ENCODE assay signal across 7 cellular contexts in the genomic region with DNA sequence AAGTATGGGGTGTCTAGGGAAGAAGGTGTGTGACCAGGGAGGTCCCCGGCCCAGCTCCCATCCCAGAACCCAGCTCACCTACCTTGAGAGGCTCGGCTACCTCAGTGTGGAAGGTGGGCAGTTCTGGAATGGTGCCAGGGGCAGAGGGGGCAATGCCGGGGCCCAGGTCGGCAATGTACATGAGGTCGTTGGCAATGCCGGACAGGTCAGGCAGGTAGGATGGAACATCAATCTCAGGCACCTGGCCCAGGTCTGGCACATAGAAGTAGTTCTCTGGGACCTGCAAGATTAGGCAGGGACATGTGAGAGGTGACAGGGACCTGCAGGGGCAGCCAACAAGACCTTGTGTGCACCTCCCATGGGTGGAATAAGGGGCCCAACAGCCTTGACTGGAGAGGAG.
DNase-seq lines count a peak whose midpoint lies in the region; ATAC-seq, FAIRE-seq and TF ChIP-seq lines count a peak whose summit lies in the region.
"Not testable (repeated sequence)": the region's sequence is repeated elsewhere in the genome, so short reads cannot be mapped to it uniquely, and the experiment has no call there.

No MANE protein-coding gene starts in this region.

- not testable (repeated sequence) for H3K4me1 ChIP-seq in heart left ventricle; lower lobe of right lung; pancreas; aorta (ENCODE audit: control insufficient read depth in 1 of 2, insufficient read depth in 2 of 2, low read length in 2 of 2)

- H3K4me1 Mint-ChIP-seq in activated CD8-positive, alpha-beta T cell treated with anti-CD3 and anti-CD28 coated beads for 36 hours (ENCODE audit: low read depth); activated naive CD8-positive, alpha-beta T cell treated with anti-CD3 and anti-CD28 coated beads, Interleukin-2, amount 10 ng/mL, durations not matched to agents 7 days and 5 days; type B pancreatic cell (ENCODE audit: unreplicated experiment): not testable (repeated sequence)

- not testable (repeated sequence) for TF ChIP-seq POLR2A in heart left ventricle (IDR thresholded peaks at IDR 0.05)

- H3K27ac Mint-ChIP-seq in activated CD8-positive, alpha-beta T cell treated with anti-CD3 and anti-CD28 coated beads for 36 hours; activated naive CD8-positive, alpha-beta T cell treated with anti-CD3 and anti-CD28 coated beads, Interleukin-2, amount 10 ng/mL, durations not matched to agents 7 days and 5 days; type B pancreatic cell: not testable (repeated sequence)

- DNase-seq in activated CD8-positive, alpha-beta T cell treated with anti-CD3 and anti-CD28 coated beads for 36 hours: peak; percentile 0
- peak; percentile 11 for DNase-seq in activated naive CD8-positive, alpha-beta T cell treated with anti-CD3 and anti-CD28 coated beads, Interleukin-2, amount 10 ng/mL, durations not matched to agents 7 days and 5 days
- peak in 3 of 5 donors; percentile 2 to 10 (median 5) for DNase-seq in heart left ventricle
- DNase-seq in lower lobe of right lung: peak; percentile 6
- peak in 4 of 6 donors; percentile 6 to 46 (median 14) for DNase-seq in pancreas
- DNase-seq in type B pancreatic cell (ENCODE audit: extremely low spot score, unreplicated experiment): peak; percentile 8
- peak; percentile 21 to 56 for DNase-seq in aorta

- not testable (repeated sequence) for H3K9me3 ChIP-seq in heart left ventricle; lower lobe of right lung; pancreas; aorta (ENCODE audit: control insufficient read depth, low read length)

- WGBS in heart left ventricle, 4 donors: 59 to 72% (median 71%) methylated on average over 2 to 4 of the region's 6 CpGs
- WGBS in pancreas, 2 donors: 61 to 81% methylated on average over 4 of the region's 6 CpGs
- 66 to 70% methylated on average over 3 to 4 of the region's 6 CpGs for WGBS in aorta, 2 donors

- not testable (repeated sequence) for H3K27me3 Mint-ChIP-seq in activated CD8-positive, alpha-beta T cell treated with anti-CD3 and anti-CD28 coated beads for 36 hours; activated naive CD8-positive, alpha-beta T cell treated with anti-CD3 and anti-CD28 coated beads, Interleukin-2, amount 10 ng/mL, durations not matched to agents 7 days and 5 days; type B pancreatic cell

- CTCF ChIA-PET in activated CD8-positive, alpha-beta T cell treated with anti-CD3 and anti-CD28 coated beads for 36 hours (lab: Charles Lee): not testable (repeated sequence)

- not testable (repeated sequence) for H3K9me3 Mint-ChIP-seq in activated CD8-positive, alpha-beta T cell treated with anti-CD3 and anti-CD28 coated beads for 36 hours; activated naive CD8-positive, alpha-beta T cell treated with anti-CD3 and anti-CD28 coated beads, Interleukin-2, amount 10 ng/mL, durations not matched to agents 7 days and 5 days; type B pancreatic cell

- H3K4me3 Mint-ChIP-seq in activated CD8-positive, alpha-beta T cell treated with anti-CD3 and anti-CD28 coated beads for 36 hours; activated naive CD8-positive, alpha-beta T cell treated with anti-CD3 and anti-CD28 coated beads, Interleukin-2, amount 10 ng/mL, durations not matched to agents 7 days and 5 days; type B pancreatic cell: not testable (repeated sequence)

- POLR2A ChIA-PET in activated CD8-positive, alpha-beta T cell treated with anti-CD3 and anti-CD28 coated beads for 36 hours (lab: Charles Lee); activated naive CD8-positive, alpha-beta T cell treated with anti-CD3 and anti-CD28 coated beads, Interleukin-2, amount 10 ng/mL, durations not matched to agents 7 days and 5 days (lab: Charles Lee): not testable (repeated sequence)

- H3K4me3 ChIP-seq in heart left ventricle; lower lobe of right lung; pancreas; aorta (ENCODE audit: low read length in 2 of 2): not testable (repeated sequence)

- H3K27me3 ChIP-seq in heart left ventricle; lower lobe of right lung (ENCODE audit: low read depth); pancreas; aorta (ENCODE audit: control insufficient read depth in 1 of 2, insufficient read depth in 2 of 2, low read length in 1 of 2): not testable (repeated sequence)

- TF ChIP-seq CTCF in activated CD8-positive, alpha-beta T cell treated with anti-CD3 and anti-CD28 coated beads for 36 hours (IDR thresholded peaks at IDR 0.05); heart left ventricle (IDR thresholded peaks at IDR 0.05); lower lobe of right lung (IDR thresholded peaks at IDR 0.05); pancreas (IDR thresholded peaks at IDR 0.05); type B pancreatic cell (conservative IDR thresholded peaks at IDR 0.05): not testable (repeated sequence)

- H3K27ac ChIP-seq in heart left ventricle; lower lobe of right lung; pancreas; aorta (ENCODE audit: low read depth in 1 of 2, low read length in 2 of 2): not testable (repeated sequence)

- peaks cover 0 to 10% (median 5%) of the 10 kb centered on the region in 9 donors for H3K36me3 ChIP-seq in heart left ventricle
- H3K36me3 ChIP-seq in lower lobe of right lung: peaks cover 12% of the 10 kb centered on the region
- not testable (repeated sequence) for H3K36me3 ChIP-seq in pancreas; aorta (ENCODE audit: control insufficient read depth in 1 of 2, insufficient read depth in 2 of 2, low read length in 1 of 2)

- not testable (repeated sequence) for FAIRE-seq in pancreas (lab: Jason Lieb, UNC)

- not testable (repeated sequence) for H3K36me3 Mint-ChIP-seq in activated CD8-positive, alpha-beta T cell treated with anti-CD3 and anti-CD28 coated beads for 36 hours (ENCODE audit: low read depth); activated naive CD8-positive, alpha-beta T cell treated with anti-CD3 and anti-CD28 coated beads, Interleukin-2, amount 10 ng/mL, durations not matched to agents 7 days and 5 days; type B pancreatic cell

- ATAC-seq in activated CD8-positive, alpha-beta T cell treated with anti-CD3 and anti-CD28 coated beads for 36 hours; activated naive CD8-positive, alpha-beta T cell treated with anti-CD3 and anti-CD28 coated beads, Interleukin-2, amount 10 ng/mL, durations not matched to agents 7 days and 5 days (ENCODE audit: low read depth); heart left ventricle; lower lobe of right lung; pancreas; aorta (ENCODE audit: low FRiP score): not testable (repeated sequence)

- intact Hi-C loops in activated CD8-positive, alpha-beta T cell treated with anti-CD3 and anti-CD28 coated beads for 36 hours (cut with micrococcal nuclease); heart left ventricle (cut with DNase I); lower lobe of right lung (cut with DNase I); pancreas (cut with DNase I); aorta (cut with DNase I): not testable (repeated sequence)
